ENCODE assay signal across 18 cellular contexts in genomic region chr7:139750459-139751095, GRCh38.
"Had no signal": no experiment of that assay in that cellular context is flagged by ENCODE, and none has a peak within 500 bp of the region (broad histone marks: within the 10 kb centered on the region; RNA-seq: fewer than 3 reads in every experiment).

No MANE protein-coding gene starts in this region.

- H3K4me3 Mint-ChIP-seq: activated naive CD8-positive, alpha-beta T cell treated with anti-CD3 and anti-CD28 coated beads for 36 hours; activated T-cell treated with anti-CD3 and anti-CD28 coated beads, Interleukin-2, amount 50 U/mL, for 24 hours; dendritic cell treated with granulocyte-macrophage colony-stimulating factor and Interleukin-4, amounts not matched to agents 40 ng/mL and 50 ng/mL, for 4 days; stimulated activated effector memory CD8-positive, alpha-beta T cell treated with anti-CD3 and anti-CD28 coated beads, Interleukin-12 subunit alpha, Interleukin-12 subunit beta, amount 100 ng/mL, for 72 hours had no signal

- H3K9ac ChIP-seq: parathyroid adenoma had no signal

- FAIRE-seq: bronchial epithelial cell, frontal cortex had no signal

- H3K9me3 Mint-ChIP-seq: activated naive CD8-positive, alpha-beta T cell treated with anti-CD3 and anti-CD28 coated beads for 36 hours; activated T-cell treated with anti-CD3 and anti-CD28 coated beads, Interleukin-2, amount 50 U/mL, for 24 hours; dendritic cell treated with granulocyte-macrophage colony-stimulating factor and Interleukin-4, amounts not matched to agents 40 ng/mL and 50 ng/mL, for 4 days; stimulated activated effector memory CD8-positive, alpha-beta T cell treated with anti-CD3 and anti-CD28 coated beads, Interleukin-12 subunit alpha, Interleukin-12 subunit beta, amount 100 ng/mL, for 72 hours had no signal

- H3K27me3 ChIP-seq: ascending aorta, neutrophil, tibial nerve, vagina had no signal

- H3K9me3 ChIP-seq: ascending aorta, neutrophil, tibial nerve, vagina had no signal

- DNase-seq: activated CD4-positive, alpha-beta T cell treated with anti-CD3 and anti-CD28 coated beads for 1 hour; activated effector memory CD4-positive, alpha-beta T cell treated with Interleukin-2 at 50 U/mL for 16 hours; activated naive CD8-positive, alpha-beta T cell treated with anti-CD3 and anti-CD28 coated beads for 36 hours; activated T-cell treated with anti-CD3 and anti-CD28 coated beads, Interleukin-2, amount 50 U/mL, for 24 hours; islet precursor cell; midbrain; T-helper 1 cell had no signal

- ATAC-seq: SK-N-SH treated with all-trans-retinoic acid at 6 μM for 48 hours; stimulated activated effector memory CD8-positive, alpha-beta T cell treated with anti-CD3 and anti-CD28 coated beads, Interleukin-12 subunit alpha, Interleukin-12 subunit beta, amount 100 ng/mL, for 72 hours had no signal

- H3K27ac ChIP-seq: ascending aorta, parathyroid adenoma, tibial nerve, vagina, VCaP had no signal

- H2AFZ ChIP-seq: parathyroid adenoma had no signal

- H3K27ac Mint-ChIP-seq: activated naive CD8-positive, alpha-beta T cell treated with anti-CD3 and anti-CD28 coated beads for 36 hours; activated T-cell treated with anti-CD3 and anti-CD28 coated beads, Interleukin-2, amount 50 U/mL, for 24 hours; stimulated activated effector memory CD8-positive, alpha-beta T cell treated with anti-CD3 and anti-CD28 coated beads, Interleukin-12 subunit alpha, Interleukin-12 subunit beta, amount 100 ng/mL, for 72 hours had no signal

- H3K4me3 ChIP-seq: ascending aorta, tibial nerve, vagina had no signal

- H3K27me3 Mint-ChIP-seq: activated naive CD8-positive, alpha-beta T cell treated with anti-CD3 and anti-CD28 coated beads for 36 hours; activated T-cell treated with anti-CD3 and anti-CD28 coated beads, Interleukin-2, amount 50 U/mL, for 24 hours; dendritic cell treated with granulocyte-macrophage colony-stimulating factor and Interleukin-4, amounts not matched to agents 40 ng/mL and 50 ng/mL, for 4 days had no signal

- H3K36me3 ChIP-seq: ascending aorta, neutrophil, vagina had no signal
